In genomic region chr4:143337600-143338287, GRCh38 we compare ENCODE assay signal across 8 cellular contexts. TPM values are rescaled to one million over a fixed set of nuclear protein-coding genes. Genes with fewer than 3 reads are reported as not detected.
DNase-seq lines count a peak whose midpoint lies in the region; ATAC-seq, FAIRE-seq and TF ChIP-seq lines count a peak whose summit lies in the region.

No MANE protein-coding gene starts in this region.

- no peaks in the 10 kb centered on the region for H3K9me3 Mint-ChIP-seq in WTC11
- H3K9me3 Mint-ChIP-seq in nephron: no peaks in the 10 kb centered on the region

- no peak overlapping the region for H2AFZ ChIP-seq in HCT116 (ENCODE audit: low read depth, low read length, poor library complexity, severe bottlenecking)

- DNase-seq in BJ (ENCODE audit: low read depth) (no peak), HCT116 (ENCODE audit: low read depth, low spot score) (no peak), WTC11 (ENCODE audit: low spot score) (peak; percentile 37), fibroblast of villous mesenchyme (ENCODE audit: low read depth) (peak; percentile 61), SW 1271 (lab: John Stamatoyannopoulos, UW) (no peak), SKM-1 treated with dmso at 0.1 percent for 144 hours (lab: John Stamatoyannopoulos, UW; ENCODE audit: unreplicated experiment) (no peak), RCC 7860 (ENCODE audit: low spot score) (no peak)

- ATAC-seq in HCT116 (no peak), WTC11 (no peak)

- FAIRE-seq in RCC 7860 (lab: Jason Lieb, UNC): no peak

- peaks cover 22% of the 10 kb centered on the region for H3K4me1 Mint-ChIP-seq in WTC11
- H3K4me1 Mint-ChIP-seq in nephron: peaks cover 32% of the 10 kb centered on the region

- TF ChIP-seq CTCF in BJ (IDR thresholded peaks at IDR 0.05; ENCODE audit: insufficient read depth, low read depth, low read length): no peak
- no peak for TF ChIP-seq CTCF in HCT116 (IDR thresholded peaks at IDR 0.05 in 2 of 3, conservative IDR thresholded peaks at IDR 0.05 in 1 of 3; ENCODE audit: borderline replicate concordance in 1 of 3, insufficient read depth in 1 of 3, low read depth in 2 of 3, low read length in 2 of 3)
- TF ChIP-seq CTCF in WTC11 (IDR thresholded peaks at IDR 0.05): no peak
- no peak for TF ChIP-seq CTCF in fibroblast of villous mesenchyme (IDR thresholded peaks at IDR 0.05; ENCODE audit: insufficient read depth, low read depth, low read length)
- TF ChIP-seq CTCF in nephron (IDR thresholded peaks at IDR 0.05; ENCODE audit: unreplicated experiment in 3 of 3): no peak

- BruUV-seq in HCT116 (replicated peaks; lab: Mats Ljungman, UMichigan): no TSS peak

- peaks cover 3 to 17% of the 10 kb centered on the region in 2 experiments for H3K4me1 ChIP-seq in HCT116 (ENCODE audit: control insufficient read depth in 1 of 2, insufficient read depth in 2 of 2, low read length in 2 of 2)

- H3K36me3 ChIP-seq in BJ (ENCODE audit: control insufficient read depth, insufficient read depth, low read length): no peaks in the 10 kb centered on the region
- no peaks in the 10 kb centered on the region for H3K36me3 ChIP-seq in HCT116 (ENCODE audit: control insufficient read depth in 1 of 2, insufficient read depth in 2 of 2, low read length in 2 of 2)

- H3K27me3 ChIP-seq in BJ (ENCODE audit: control insufficient read depth, insufficient read depth, low read length) (no peaks in the 10 kb centered on the region), HCT116 (ENCODE audit: insufficient read depth, low read length) (peaks cover 14% of the 10 kb centered on the region; the same call in 1 of the 2 replicates)

- H3K9ac ChIP-seq in HCT116 (ENCODE audit: low read length): peak overlapping the region; percentile 50

- no peaks in the 10 kb centered on the region; the same call in 1 of the 2 replicates for H3K27me3 Mint-ChIP-seq in WTC11 (ENCODE audit: low read depth)
- peaks cover 4% of the 10 kb centered on the region for H3K27me3 Mint-ChIP-seq in nephron (ENCODE audit: low read depth)

- intact Hi-C loops in HCT116 (cut with micrococcal nuclease): loop anchor here (10.0 kb wide), 1 partner anchor 153 kb away; the partner anchor contains the start of gene USP38

- H4K20me1 ChIP-seq in HCT116 (ENCODE audit: insufficient read depth): no peaks in the 10 kb centered on the region

- no peaks in the 10 kb centered on the region for H3K9me2 ChIP-seq in HCT116 (ENCODE audit: insufficient read depth)

- no peak for TF ChIP-seq RAD21 in HCT116 (IDR thresholded peaks at IDR 0.05; ENCODE audit: low read depth)

- H3K4me3 Mint-ChIP-seq in WTC11 (peak overlapping the region; percentile 98), nephron (peak overlapping the region; percentile 97 to 100 (median 100))

- H3K27ac Mint-ChIP-seq in WTC11: 0 out of 2 replicates have a peak overlapping the region, but pooled peaks have one; percentile 64
- H3K27ac Mint-ChIP-seq in nephron: peak overlapping the region; percentile 91 to 95 (median 94)

- RAD21 ChIA-PET in HCT116 (lab: Charles Lee; ENCODE audit: low non-redundant PET in 1 of 2, low total read pairs in 2 of 2, uncharacterized antibody in 2 of 2, unreplicated experiment in 2 of 2): no interaction called here

- H3K79me2 ChIP-seq in HCT116 (ENCODE audit: insufficient read depth, low read length): no peaks in the 10 kb centered on the region

- POLR2A ChIA-PET in BJ (lab: Charles Lee) (no interaction called here), HCT116 (lab: Charles Lee) (no interaction called here), WTC11 (lab: Charles Lee) (interaction anchor here (0.8 to 2.6 kb wide), 6 partner anchors 9 to 221 kb away, joined by 3 to 18 read pairs (median 4); partner anchors contain the start of gene SMARCA5)

- H3K4me2 ChIP-seq in HCT116 (ENCODE audit: low read length): peak overlapping the region; percentile 98

- no peak overlapping the region for H3K27ac ChIP-seq in HCT116 (ENCODE audit: low read depth, low read length)

- H3K36me3 Mint-ChIP-seq in WTC11 (no peaks in the 10 kb centered on the region), nephron (ENCODE audit: low read depth) (no peaks in the 10 kb centered on the region)

- no peak for TF ChIP-seq POLR2A in HCT116 (IDR thresholded peaks at IDR 0.05; ENCODE audit: borderline replicate concordance, extremely low read depth, insufficient read depth, insufficient read length)

- peak overlapping the region; percentile 94 for H3K4me3 ChIP-seq in BJ (ENCODE audit: low read depth, low read length)
- H3K4me3 ChIP-seq in HCT116 (replicated peaks in 1 of 2; ENCODE audit: low read depth in 1 of 2, low read length in 2 of 2): peak overlapping the region; percentile 53 to 76
- peak overlapping the region; percentile 81 for H3K4me3 ChIP-seq in fibroblast of villous mesenchyme (ENCODE audit: low read depth, low read length)

- CTCF ChIA-PET in BJ (lab: Yijun Ruan, JAX) (interaction anchor here (1.0 to 1.8 kb wide), 4 partner anchors 14 to 131 kb away, joined by 3 to 5 read pairs (median 4); no protein-coding TSS in a partner anchor), HCT116 (lab: Charles Lee) (no interaction called here), WTC11 (lab: Charles Lee) (interaction anchor here (1.0 to 1.5 kb wide), 5 partner anchors 17 to 352 kb away, joined by 3 to 4 read pairs (median 4); partner anchors contain the start of gene SMARCA5)

- H3K9me3 ChIP-seq in HCT116 (ENCODE audit: control insufficient read depth in 1 of 2, insufficient read depth in 1 of 2, low read depth in 1 of 2, low read length in 2 of 2): no peaks in the 10 kb centered on the region

TF ChIP-seq in HCT116, 20 proteins besides CTCF, POLR2A, EP300 and RAD21:
- TF ChIP-seq EZH2 (IDR thresholded peaks at IDR 0.05) (peak; percentile 56; the same call in 1 of the 2 replicates), YY1 (IDR thresholded peaks at IDR 0.05; ENCODE audit: extremely low read depth, insufficient replicate concordance, low read depth, low read length) (no peak)
TF ChIP-seq in HCT116: peak in this region for 1.

TF ChIP-seq in WTC11, 78 proteins besides CTCF, POLR2A, EP300 and RAD21:
- TF ChIP-seq ZNF423 (CRISPR knock-in tag; IDR thresholded peaks at IDR 0.05) (no peak), ZNF138 (CRISPR knock-in tag; conservative IDR thresholded peaks at IDR 0.05) (0 out of 2 replicates have a peak, but pooled peaks have one; percentile 1), ZNF671 (CRISPR knock-in tag; IDR thresholded peaks at IDR 0.05) (no peak), PRRX2 (CRISPR knock-in tag; IDR thresholded peaks at IDR 0.05) (no peak)

RNA-seq across cellular contexts. Expression of gene GAB1, which starts 1.1 kb away (rescaled TPM):
- polyA plus RNA-seq in BJ (2011; rRNA removed): 7.8 and 10.7 TPM in 2 replicates
- 11.9 and 14.5 TPM in 2 replicates for polyA minus RNA-seq in BJ (2011; rRNA and poly(A)+ RNA removed)
- total RNA-seq in HCT116 (2021; ENCODE audit: unreplicated experiment) (3.8 TPM), WTC11 (2021) (17.4 to 19.7 TPM (median 18.7 TPM) in 3 replicates), fibroblast of villous mesenchyme (13.0 and 16.1 TPM in 2 replicates)
- polyA plus RNA-seq in HCT116 (2012): 2.2 and 2.8 TPM in 2 replicates

Comparison
In these comparisons a context has a peak if more than half of its experiments do, and no peak if none do; other contexts are left out.
1. DNase-seq: peak in WTC11 (single experiment) and fibroblast of villous mesenchyme (single experiment); none in BJ (single experiment), HCT116 (single experiment), SW 1271 (0 of 2), SKM-1 treated with dmso at 0.1 percent for 144 hours (single experiment) and RCC 7860 (single experiment).
2. Peak in every context shown above with its lines, with median percentiles within 50 percentile points of each other: H3K4me3 ChIP-seq.